29 cellular contexts compared by ENCODE assay signal in the genomic region with DNA sequence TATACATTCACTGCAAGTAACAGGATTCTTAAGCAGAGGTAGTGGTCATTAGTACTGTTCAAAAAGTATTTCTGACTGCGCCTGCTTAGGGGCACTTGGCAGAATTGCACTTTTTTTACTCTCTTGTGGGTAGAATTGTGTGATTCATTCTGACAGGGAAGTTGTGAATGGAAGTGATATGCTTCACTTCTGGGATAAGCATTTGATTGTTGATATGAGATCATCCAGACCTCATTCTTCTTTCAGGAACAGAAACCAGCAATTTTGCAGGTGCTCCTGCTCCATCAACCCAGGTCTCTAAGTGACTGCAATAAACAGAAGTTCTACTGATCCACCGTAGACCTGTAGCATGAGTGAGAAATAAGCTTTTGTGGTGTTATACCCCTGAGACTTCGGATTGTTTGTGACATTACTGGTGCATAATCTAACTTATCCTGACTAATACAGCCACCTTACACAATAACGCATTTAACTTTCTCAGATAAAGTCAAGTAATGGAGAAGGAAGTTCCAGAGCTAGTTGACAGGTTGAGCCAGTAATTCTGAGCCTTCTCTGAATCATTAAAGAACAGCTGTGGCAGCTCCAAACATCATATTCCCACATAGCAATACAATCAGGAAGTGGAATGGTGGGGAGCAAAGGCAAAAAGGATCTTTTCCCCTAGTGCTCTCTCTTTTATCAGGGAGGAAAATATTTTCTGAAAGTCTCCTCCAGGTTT.
DNase-seq lines count a peak whose midpoint lies in the region; ATAC-seq and TF ChIP-seq lines count a peak whose summit lies in the region.
"Had no signal": no experiment of that assay in that cellular context is flagged by ENCODE, and none has a peak within 500 bp of the region (broad histone marks: within the 10 kb centered on the region; RNA-seq: fewer than 3 reads in every experiment).

No MANE protein-coding gene starts in this region.

- no peaks in the 10 kb centered on the region for H3K9me2 ChIP-seq in SK-N-SH

- H3K9ac ChIP-seq in SK-N-SH, result no peak overlapping the region

- H3K27me3 ChIP-seq in SK-N-SH (ENCODE audit: insufficient read depth) (no peaks in the 10 kb centered on the region), esophagus squamous epithelium (no peaks in the 10 kb centered on the region)
- H3K27me3 ChIP-seq: cardiac muscle cell, spleen, stomach had no signal

- no peak overlapping the region for H3K4me2 ChIP-seq in SK-N-SH

- no peak for TF ChIP-seq CTCF in SK-N-SH (IDR thresholded peaks at IDR 0.05)
- TF ChIP-seq CTCF in esophagus squamous epithelium (IDR thresholded peaks at IDR 0.05), result no peak

- H4K20me1 ChIP-seq in SK-N-SH (ENCODE audit: insufficient read depth), result no peaks in the 10 kb centered on the region

- POLR2A ChIA-PET in SK-N-SH (lab: Yijun Ruan, JAX), result no interaction called here

- no peaks in the 10 kb centered on the region for H3F3A ChIP-seq in SK-N-SH (replicated peaks; ENCODE audit: insufficient read depth)

- WGBS in SK-N-SH (ENCODE audit: low lambda C conversion rate), result 96% methylated on average over 4 of the region's 4 CpGs
- 77 to 78% methylated on average over 4 of the region's 4 CpGs for WGBS in esophagus squamous epithelium, 2 donors

- H3K27ac ChIP-seq in SK-N-SH (ENCODE audit: low read depth in 2 of 2, low read length in 1 of 2) (no peak overlapping the region), esophagus squamous epithelium (no peak overlapping the region)
- H3K27ac ChIP-seq: cardiac muscle cell, spleen, stomach had no signal

- H3K4me3 ChIP-seq in SK-N-SH (ENCODE audit: low read depth in 2 of 2, low read length in 1 of 2) (no peak overlapping the region), esophagus squamous epithelium (no peak overlapping the region)
- H3K4me3 ChIP-seq: cardiac muscle cell, spleen, stomach had no signal

- no peak for TF ChIP-seq RAD21 in SK-N-SH (IDR thresholded peaks at IDR 0.05; ENCODE audit: low read length)

- no peak for ATAC-seq in GM18505 (IDR thresholded peaks at IDR 0.05; ENCODE audit: unreplicated experiment)
- ATAC-seq: Panc1, right cardiac atrium had no signal

- H3K36me3 ChIP-seq in SK-N-SH (replicated peaks in 1 of 2; ENCODE audit: control insufficient read depth in 1 of 2, insufficient read depth in 2 of 2, low read length in 1 of 2) (peaks cover 7% of the 10 kb centered on the region in 2 experiments), esophagus squamous epithelium (no peaks in the 10 kb centered on the region)
- H3K36me3 ChIP-seq: cardiac muscle cell, spleen, stomach had no signal

- CTCF ChIA-PET in SK-N-SH (lab: Yijun Ruan, JAX), result no interaction called here

- H3K79me2 ChIP-seq in SK-N-SH (ENCODE audit: insufficient read depth), result no peaks in the 10 kb centered on the region

- intact Hi-C loops in esophagus squamous epithelium (cut with DNase I), result no loop called here

- no peak for TF ChIP-seq EP300 in SK-N-SH (IDR thresholded peaks at IDR 0.05; ENCODE audit: borderline replicate concordance in 1 of 2, low read depth in 1 of 2, low read length in 1 of 2)

- H3K4me1 ChIP-seq in SK-N-SH (ENCODE audit: control insufficient read depth in 1 of 2, insufficient read depth in 2 of 2, low read depth in 1 of 2, low read length in 1 of 2) (no peaks in the 10 kb centered on the region), esophagus squamous epithelium (no peaks in the 10 kb centered on the region)
- H3K4me1 ChIP-seq: spleen, stomach had no signal

- DNase-seq in DMS53 treated with DMSO at 0.1 percent for 48 hours (lab: John Stamatoyannopoulos, UW; ENCODE audit: unreplicated experiment) (peak; percentile 57), M059J (ENCODE audit: low read depth) (peak; percentile 60), astrocyte of the hippocampus (ENCODE audit: low read depth, low spot score) (peak; percentile 38), glomerular visceral epithelial cell (ENCODE audit: extremely low spot score) (peak; percentile 4), SK-N-SH (no peak), NCI-H1105 treated with DMSO at 0.1 percent for 48 hours (lab: John Stamatoyannopoulos, UW) (no peak), esophagus squamous epithelium (lab: John Stamatoyannopoulos, UW) (no peak)
- DNase-seq: activated CD4-positive, alpha-beta memory T cell treated with anti-CD3 and anti-CD28 coated beads, Interleukin-2, amount 10 ng/mL, durations not matched to agents 7 days and 5 days; activated CD4-positive, CD25-positive, alpha-beta regulatory T cell treated with anti-CD3 and anti-CD28 coated beads, Interleukin-2, amount 50 U/mL, for 72 hours; activated naive CD4-positive, alpha-beta T cell treated with anti-CD3 and anti-CD28 coated beads, Interleukin-2, amount 50 U/mL, for 16 hours; amygdala; CD4-positive, alpha-beta T cell; effector CD4-positive, alpha-beta T cell; GOT3; KG1; MV-4-11; naive B cell; NCI-H1694; NCI-H524 treated with DMSO at 0.1 percent for 48 hours; NK-92 treated with Interleukin-12 subunit alpha and Interleukin-12 subunit beta, amount 100 ng/mL, for 24 hours; right cardiac atrium; SHP77 treated with DMSO at 0.1 percent for 48 hours; spleen; stimulated activated CD4-positive, alpha-beta T cell treated with anti-CD3 and anti-CD28 coated beads, Interleukin-2, amount 100 ng/mL, for 24 hours; stimulated activated CD8-positive, alpha-beta memory T cell treated with anti-CD3 and anti-CD28 coated beads, Interleukin-4, amount 100 ng/mL, for 48 hours; stomach had no signal

- no peak for TF ChIP-seq POLR2A in esophagus squamous epithelium (IDR thresholded peaks at IDR 0.05)
- TF ChIP-seq POLR2A in GM18505 (IDR thresholded peaks at IDR 0.05; ENCODE audit: borderline replicate concordance, extremely low read depth, insufficient read depth, insufficient read length), result no peak

- H3K9me3 ChIP-seq in SK-N-SH (no peaks in the 10 kb centered on the region), esophagus squamous epithelium (no peaks in the 10 kb centered on the region)

- no peak overlapping the region for H2AFZ ChIP-seq in SK-N-SH (ENCODE audit: low read depth)

TF ChIP-seq in SK-N-SH, 30 proteins besides CTCF, POLR2A, EP300 and RAD21:
- TF ChIP-seq, protein P1, sequence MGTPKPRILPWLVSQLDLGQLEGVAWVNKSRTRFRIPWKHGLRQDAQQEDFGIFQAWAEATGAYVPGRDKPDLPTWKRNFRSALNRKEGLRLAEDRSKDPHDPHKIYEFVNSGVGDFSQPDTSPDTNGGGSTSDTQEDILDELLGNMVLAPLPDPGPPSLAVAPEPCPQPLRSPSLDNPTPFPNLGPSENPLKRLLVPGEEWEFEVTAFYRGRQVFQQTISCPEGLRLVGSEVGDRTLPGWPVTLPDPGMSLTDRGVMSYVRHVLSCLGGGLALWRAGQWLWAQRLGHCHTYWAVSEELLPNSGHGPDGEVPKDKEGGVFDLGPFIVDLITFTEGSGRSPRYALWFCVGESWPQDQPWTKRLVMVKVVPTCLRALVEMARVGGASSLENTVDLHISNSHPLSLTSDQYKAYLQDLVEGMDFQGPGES (IDR thresholded peaks at IDR 0.05; ENCODE audit: low read depth, low read length), result no peak
- TF ChIP-seq RFX5 (IDR thresholded peaks at IDR 0.05; ENCODE audit: low read length), result no peak
- TF ChIP-seq, protein P2, sequence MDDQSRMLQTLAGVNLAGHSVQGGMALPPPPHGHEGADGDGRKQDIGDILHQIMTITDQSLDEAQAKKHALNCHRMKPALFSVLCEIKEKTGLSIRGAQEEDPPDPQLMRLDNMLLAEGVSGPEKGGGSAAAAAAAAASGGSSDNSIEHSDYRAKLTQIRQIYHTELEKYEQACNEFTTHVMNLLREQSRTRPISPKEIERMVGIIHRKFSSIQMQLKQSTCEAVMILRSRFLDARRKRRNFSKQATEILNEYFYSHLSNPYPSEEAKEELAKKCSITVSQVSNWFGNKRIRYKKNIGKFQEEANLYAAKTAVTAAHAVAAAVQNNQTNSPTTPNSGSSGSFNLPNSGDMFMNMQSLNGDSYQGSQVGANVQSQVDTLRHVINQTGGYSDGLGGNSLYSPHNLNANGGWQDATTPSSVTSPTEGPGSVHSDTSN (IDR thresholded peaks at IDR 0.05), result no peak
- no peak for TF ChIP-seq SMC3 (IDR thresholded peaks at IDR 0.05; ENCODE audit: low read depth, low read length)
- no peak for TF ChIP-seq CHD2 (IDR thresholded peaks at IDR 0.05; ENCODE audit: low read length, partially characterized antibody)
- no peak for TF ChIP-seq RCOR1 (IDR thresholded peaks at IDR 0.05; ENCODE audit: low read length)
- TF ChIP-seq ELF1 (IDR thresholded peaks at IDR 0.05), result no peak
- TF ChIP-seq, protein P3, sequence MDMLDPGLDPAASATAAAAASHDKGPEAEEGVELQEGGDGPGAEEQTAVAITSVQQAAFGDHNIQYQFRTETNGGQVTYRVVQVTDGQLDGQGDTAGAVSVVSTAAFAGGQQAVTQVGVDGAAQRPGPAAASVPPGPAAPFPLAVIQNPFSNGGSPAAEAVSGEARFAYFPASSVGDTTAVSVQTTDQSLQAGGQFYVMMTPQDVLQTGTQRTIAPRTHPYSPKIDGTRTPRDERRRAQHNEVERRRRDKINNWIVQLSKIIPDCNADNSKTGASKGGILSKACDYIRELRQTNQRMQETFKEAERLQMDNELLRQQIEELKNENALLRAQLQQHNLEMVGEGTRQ (IDR thresholded peaks at IDR 0.05; ENCODE audit: borderline replicate concordance, low read depth, low read length), result no peak

Comparison
In these comparisons a context has a peak if more than half of its experiments do, and no peak if none do; other contexts are left out.
1. DNase-seq: peak in DMS53 treated with DMSO at 0.1 percent for 48 hours (single experiment), M059J (single experiment), astrocyte of the hippocampus (single experiment) and glomerular visceral epithelial cell (single experiment); none in SK-N-SH (single experiment), NCI-H1105 treated with DMSO at 0.1 percent for 48 hours (single experiment) and esophagus squamous epithelium (single experiment).